ENCODE assay signal across 20 cellular contexts in the genomic region with DNA sequence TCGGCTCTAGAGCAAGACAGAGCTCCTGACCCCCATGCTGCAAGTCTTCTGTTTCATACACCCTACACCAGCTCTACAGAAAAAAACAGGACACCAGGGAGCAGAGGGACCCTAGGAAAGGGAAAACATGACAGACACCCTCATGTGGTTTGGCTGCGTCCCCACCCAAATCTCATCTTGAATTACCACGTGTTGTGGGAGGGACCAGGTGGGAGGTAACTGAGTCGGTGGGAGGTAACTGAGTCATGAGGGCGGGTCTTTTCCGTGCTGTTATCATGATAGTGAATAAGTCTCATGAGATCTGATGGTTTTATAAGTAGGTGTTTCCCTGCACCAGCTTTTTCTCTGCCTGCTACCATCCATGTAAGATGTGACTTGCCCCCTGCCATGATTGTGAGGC. TPM values are rescaled to one million over a fixed set of nuclear protein-coding genes. Genes with fewer than 3 reads are reported as not detected.
DNase-seq lines count a peak whose midpoint lies in the region; ATAC-seq, FAIRE-seq and TF ChIP-seq lines count a peak whose summit lies in the region.
"Had no signal": no experiment of that assay in that cellular context is flagged by ENCODE, and none has a peak within 500 bp of the region (broad histone marks: within the 10 kb centered on the region; RNA-seq: fewer than 3 reads in every experiment).

No MANE protein-coding gene starts in this region.

- no peak overlapping the region for H2AFZ ChIP-seq in K562 (ENCODE audit: low read depth, low read length)
- H2AFZ ChIP-seq: GM23248 had no signal

- no peaks in the 10 kb centered on the region for H3K9me3 ChIP-seq in CD4-positive, alpha-beta T cell (ENCODE audit: control insufficient read depth, low read length)
- no peaks in the 10 kb centered on the region for H3K9me3 ChIP-seq in HEK293 (ENCODE audit: control insufficient read depth, insufficient read depth, low read depth, low read length)
- H3K9me3 ChIP-seq in K562 (replicated peaks; ENCODE audit: control insufficient read depth, insufficient read depth, low read depth, low read length), result no peaks in the 10 kb centered on the region
- H3K9me3 ChIP-seq: A549, MG63 had no signal

- no peak for TF ChIP-seq RAD21 in K562 (CRISPR knock-in tag; conservative IDR thresholded peaks at IDR 0.05 in 1 of 2, IDR thresholded peaks at IDR 0.05 in 1 of 2)

- no peak for FAIRE-seq in K562 (lab: Jason Lieb, UNC)
- FAIRE-seq: A549, GM18507, RCC 7860 had no signal

- no peaks in the 10 kb centered on the region for H3K27me3 Mint-ChIP-seq in CD4-positive, alpha-beta T cell
- H3K27me3 Mint-ChIP-seq: B cell had no signal

- no peaks in the 10 kb centered on the region for H3K79me2 ChIP-seq in K562 (ENCODE audit: control insufficient read depth, insufficient read depth, low read length)

- TF ChIP-seq POLR2A in K562 (conservative IDR thresholded peaks at IDR 0.05), result no peak

- 61% methylated on average over 6 of the region's 6 CpGs for WGBS in K562 (ENCODE audit: insufficient coverage, low coverage, missing lambda C conversion rate)

- peak overlapping the region; percentile 44 for H3K27ac Mint-ChIP-seq in CD4-positive, alpha-beta T cell
- H3K27ac Mint-ChIP-seq: B cell had no signal

- H3K36me3 Mint-ChIP-seq in CD4-positive, alpha-beta T cell (ENCODE audit: low read depth), result peaks cover 81% of the 10 kb centered on the region

- no peak for ATAC-seq in CD4-positive, alpha-beta T cell (ENCODE audit: poor library complexity)
- no peak for ATAC-seq in K562
- ATAC-seq: A549 had no signal

- no peak for TF ChIP-seq CTCF in CD4-positive, alpha-beta T cell (IDR thresholded peaks at IDR 0.05)
- TF ChIP-seq CTCF in HEK293 (tag by site-specific recombination; IDR thresholded peaks at IDR 0.05) (no peak), K562 (IDR thresholded peaks at IDR 0.05 in 2 of 3, conservative IDR thresholded peaks at IDR 0.05 in 1 of 3; ENCODE audit: insufficient read depth in 2 of 3, low read depth in 1 of 3, low read length in 3 of 3) (no peak), GM10266 (IDR thresholded peaks at IDR 0.05; ENCODE audit: control insufficient read depth, insufficient read depth, low read depth, missing control alignments) (no peak)

- H3K4me3 Mint-ChIP-seq in CD4-positive, alpha-beta T cell, result no peak overlapping the region
- H3K4me3 Mint-ChIP-seq: B cell, CD14-positive monocyte, H9 had no signal

- intact Hi-C loops in CD4-positive, alpha-beta T cell (cut with DNase I, micrococcal nuclease), result no loop called here
- intact Hi-C loops in K562 (cut with micrococcal nuclease), result no loop called here

- CTCF ChIA-PET in CD4-positive, alpha-beta T cell (lab: Charles Lee), result no interaction called here
- CTCF ChIA-PET in HEK293 (lab: Yijun Ruan, JAX) (interaction anchor here (0.6 to 1.2 kb wide), 3 partner anchors 9 to 24 kb away, joined by 3 to 5 read pairs (median 3); no protein-coding TSS in a partner anchor), K562 (lab: Yijun Ruan, JAX; ENCODE audit: low intra/inter-chr PET ratio) (interaction anchor here (0.6 kb wide), 1 partner anchor 227 kb away, joined by 6 read pairs; no protein-coding TSS in a partner anchor)

- no peaks in the 10 kb centered on the region for H3K9me3 Mint-ChIP-seq in CD4-positive, alpha-beta T cell
- H3K9me3 Mint-ChIP-seq: CD14-positive monocyte, H9 had no signal

- no peak overlapping the region for H3K4me2 ChIP-seq in K562 (ENCODE audit: insufficient read depth, low read length)
- H3K4me2 ChIP-seq: A549 had no signal

- 0 out of 2 replicates have a peak, but pooled peaks cover 3% of the 10 kb centered on the region for H4K20me1 ChIP-seq in K562 (replicated peaks; ENCODE audit: control insufficient read depth, insufficient read depth, low read length)

- no peak overlapping the region for H3K27ac ChIP-seq in CD4-positive, alpha-beta T cell (ENCODE audit: low read depth, low read length)
- H3K27ac ChIP-seq in HEK293 (ENCODE audit: extremely low read depth, low read depth, low read length) (no peak overlapping the region), K562 (ENCODE audit: extremely low read depth, low read depth, low read length) (no peak overlapping the region)
- H3K27ac ChIP-seq: A549, GM23248 had no signal

- POLR2A ChIA-PET in CD4-positive, alpha-beta T cell (lab: Charles Lee), result no interaction called here
- POLR2A ChIA-PET in HEK293 (lab: Yijun Ruan, JAX) (no interaction called here), K562 (lab: Yijun Ruan, JAX) (interaction anchor here (0.9 to 11.7 kb wide), 7 partner anchors 8 to 308 kb away, joined by 3 to 284 read pairs (median 12); a partner anchor contains a TSS)

- in situ Hi-C loops in K562 (cut with MboI), result no loop called here

- peaks cover 11 to 100% of the 10 kb centered on the region in 2 experiments; a peak in 2 of 3 replicates for H3K36me3 ChIP-seq in HEK293 (ENCODE audit: control insufficient read depth in 2 of 2, insufficient read depth in 1 of 2, low read length in 2 of 2)
- peaks cover 98% of the 10 kb centered on the region for H3K36me3 ChIP-seq in K562 (ENCODE audit: control insufficient read depth, insufficient read depth, low read length)

- TF ChIP-seq EP300 in K562 (IDR thresholded peaks at IDR 0.05; ENCODE audit: low read length), result no peak

- H3K4me3 ChIP-seq in HEK293 (ENCODE audit: low read depth, low read length), result no peak overlapping the region
- H3K4me3 ChIP-seq in K562, result no peak overlapping the region
- H3K4me3 ChIP-seq: A549, GM23248, MG63 had no signal

- H3K4me1 Mint-ChIP-seq in CD4-positive, alpha-beta T cell (ENCODE audit: low read depth), result peaks cover 4% of the 10 kb centered on the region
- H3K4me1 Mint-ChIP-seq: CD14-positive monocyte had no signal

- no peaks in the 10 kb centered on the region for H3K27me3 ChIP-seq in CD4-positive, alpha-beta T cell (ENCODE audit: control insufficient read depth, insufficient read depth, low read length)
- H3K27me3 ChIP-seq in K562 (ENCODE audit: control insufficient read depth in 2 of 2, insufficient read depth in 2 of 2, low read length in 2 of 2), result no peaks in the 10 kb centered on the region
- H3K27me3 ChIP-seq: MG63 had no signal

- H3K9me1 ChIP-seq in K562 (ENCODE audit: control insufficient read depth, insufficient read depth, low read length), result no peaks in the 10 kb centered on the region

- H3K9ac ChIP-seq in K562 (ENCODE audit: insufficient read depth in 1 of 2, low read depth in 2 of 2, low read length in 2 of 2), result no peak overlapping the region
- H3K9ac ChIP-seq: GM23248 had no signal

- BruUV-seq in K562 (replicated peaks; lab: Mats Ljungman, UMichigan), result TSS peak; percentile 8

- H3K4me1 ChIP-seq in HEK293 (ENCODE audit: control insufficient read depth, insufficient read depth, low read length), result no peaks in the 10 kb centered on the region
- H3K4me1 ChIP-seq in K562 (replicated peaks in 1 of 2; ENCODE audit: control insufficient read depth in 2 of 2, insufficient read depth in 2 of 2, low read length in 2 of 2), result no peaks in the 10 kb centered on the region
- H3K4me1 ChIP-seq: A549 had no signal

- DNase-seq in activated T-cell treated with anti-CD3 and anti-CD28 coated beads for 4 hours (peak; percentile 27), K562 (ENCODE audit: extremely low read depth in 1 of 4, low spot score in 3 of 4) (no peak), germinal center (ENCODE audit: low spot score) (no peak), mucosa of gallbladder (ENCODE audit: low spot score) (no peak), GM10266 (ENCODE audit: extremely low spot score) (no peak)
- no peak for DNase-seq in activated T-cell treated with anti-CD3 and anti-CD28 coated beads, Interleukin-2, amount 50 U/mL, for 1 hour
- DNase-seq in CD4-positive, alpha-beta T cell, result no peak
- DNase-seq: GM23248, H9, MG63, NCI-H1417 treated with DMSO at 0.1 percent for 48 hours, NCI-H187, NCI-H446, NCI-H526 had no signal

RNA-seq across cellular contexts. Expression of a gene that starts 6.6 kb away (rescaled TPM):
- 10 to 100 TPM; 30.2 to 32.6 TPM for total RNA-seq in CD4-positive, alpha-beta T cell
- 119 and 122 TPM in 2 replicates for total RNA-seq in K562 (2011; cell fraction: chromatin; rRNA removed; ENCODE audit: low replicate concordance)
- 71.8 and 76.0 TPM in 2 replicates for total RNA-seq in K562 (2011; cell fraction: nucleolus; rRNA removed)
- 107 and 142 TPM in 2 replicates for total RNA-seq in K562 (2011; cell fraction: nucleoplasm; rRNA removed)
- total RNA-seq in K562 (2014; rRNA removed) (94.7 and 124 TPM in 2 replicates), K562 (2014; rRNA removed; fragmentation: Illumina TruSeq; extraction: Trizol) (57.2 and 59.5 TPM in 2 replicates), K562 (2015; rRNA removed; fragmentation: Illumina TruSeq; extraction: Trizol) (61.3 and 63.2 TPM in 2 replicates), K562 (2021) (66.8 and 68.0 TPM in 2 replicates), mucosa of gallbladder (33.3 TPM)
- polyA plus RNA-seq in K562 (2011; rRNA removed) (139 and 244 TPM in 2 replicates), K562 (2014; fragmentation: Illumina TruSeq; extraction: Trizol) (68.6 and 73.5 TPM in 2 replicates), K562 (2014; fragmentation: Nextera tagmentation; extraction: Ambion mirVana) (10 to 100 TPM; 20.4 to 25.9 TPM), K562 (2014; rRNA removed) (112 and 121 TPM in 2 replicates)
- 164 and 257 TPM in 2 replicates for polyA plus RNA-seq in K562 (2011; cell fraction: cytosol; rRNA removed)
- polyA plus RNA-seq in K562 (2011; cell fraction: nucleus; rRNA removed), result 71.0 and 99.7 TPM in 2 replicates
- polyA plus RNA-seq in K562 (2012), result 87.8 and 120 TPM in 2 replicates
- polyA minus RNA-seq in K562 (2011; rRNA and poly(A)+ RNA removed), result 116 and 185 TPM in 2 replicates
- polyA minus RNA-seq in K562 (2011; cell fraction: cytosol; rRNA and poly(A)+ RNA removed), result 49.4 and 80.5 TPM in 2 replicates
- 24.9 and 58.9 TPM in 2 replicates for polyA minus RNA-seq in K562 (2011; cell fraction: nucleus; rRNA and poly(A)+ RNA removed)

RNA-seq across cellular contexts. Expression of a gene that starts 21.8 kb away (rescaled TPM):
- 10 to 100 TPM; 10.7 to 11.3 TPM for total RNA-seq in CD4-positive, alpha-beta T cell
- total RNA-seq in K562 (2011; cell fraction: chromatin; rRNA removed; ENCODE audit: low replicate concordance), result 13.9 and 26.1 TPM in 2 replicates
- 29.0 and 32.5 TPM in 2 replicates for total RNA-seq in K562 (2011; cell fraction: nucleolus; rRNA removed)
- total RNA-seq in K562 (2011; cell fraction: nucleoplasm; rRNA removed), result 25.1 and 32.0 TPM in 2 replicates
- 160 and 182 TPM in 2 replicates for total RNA-seq in K562 (2014; rRNA removed)
- 208 and 209 TPM in 2 replicates for total RNA-seq in K562 (2014; rRNA removed; fragmentation: Illumina TruSeq; extraction: Trizol)
- total RNA-seq in K562 (2015; rRNA removed; fragmentation: Illumina TruSeq; extraction: Trizol), result 181 and 198 TPM in 2 replicates
- 132 and 144 TPM in 2 replicates for total RNA-seq in K562 (2021)
- polyA plus RNA-seq in K562 (2011; rRNA removed), result 175 and 219 TPM in 2 replicates
- polyA plus RNA-seq in K562 (2011; cell fraction: cytosol; rRNA removed), result 88.3 and 113 TPM in 2 replicates
- polyA plus RNA-seq in K562 (2011; cell fraction: nucleus; rRNA removed), result 34.6 and 66.5 TPM in 2 replicates
- polyA plus RNA-seq in K562 (2012), result 159 TPM in 2 replicates
- 197 and 237 TPM in 2 replicates for polyA plus RNA-seq in K562 (2014; fragmentation: Illumina TruSeq; extraction: Trizol)
- 100 to 1,000 TPM; 601 to 652 TPM for polyA plus RNA-seq in K562 (2014; fragmentation: Nextera tagmentation; extraction: Ambion mirVana)
- polyA plus RNA-seq in K562 (2014; rRNA removed), result 223 TPM in 2 replicates
- 52.5 and 73.2 TPM in 2 replicates for polyA minus RNA-seq in K562 (2011; rRNA and poly(A)+ RNA removed)
- polyA minus RNA-seq in K562 (2011; cell fraction: cytosol; rRNA and poly(A)+ RNA removed), result 31.3 and 34.3 TPM in 2 replicates
- polyA minus RNA-seq in K562 (2011; cell fraction: nucleus; rRNA and poly(A)+ RNA removed), result 12.0 and 31.3 TPM in 2 replicates
- total RNA-seq in mucosa of gallbladder, result 25.7 TPM

RNA-seq across cellular contexts. Expression of a gene that starts 22.6 kb away (rescaled TPM):
- total RNA-seq in CD4-positive, alpha-beta T cell, result 10 to 100 TPM; 15.2 to 15.5 TPM
- 103 and 120 TPM in 2 replicates for total RNA-seq in K562 (2011; cell fraction: chromatin; rRNA removed; ENCODE audit: low replicate concordance)
- 79.7 and 81.6 TPM in 2 replicates for total RNA-seq in K562 (2011; cell fraction: nucleolus; rRNA removed)
- 66.5 and 67.1 TPM in 2 replicates for total RNA-seq in K562 (2011; cell fraction: nucleoplasm; rRNA removed)
- total RNA-seq in K562 (2014; rRNA removed), result 58.3 and 70.6 TPM in 2 replicates
- 53.9 and 54.0 TPM in 2 replicates for total RNA-seq in K562 (2014; rRNA removed; fragmentation: Illumina TruSeq; extraction: Trizol)
- 57.5 and 58.4 TPM in 2 replicates for total RNA-seq in K562 (2015; rRNA removed; fragmentation: Illumina TruSeq; extraction: Trizol)
- 115 and 132 TPM in 2 replicates for total RNA-seq in K562 (2021)
- polyA plus RNA-seq in K562 (2011; rRNA removed), result 71.7 and 82.2 TPM in 2 replicates
- 105 and 109 TPM in 2 replicates for polyA plus RNA-seq in K562 (2011; cell fraction: cytosol; rRNA removed)
- 104 and 124 TPM in 2 replicates for polyA plus RNA-seq in K562 (2011; cell fraction: nucleus; rRNA removed)
- polyA plus RNA-seq in K562 (2012), result 91.6 and 91.8 TPM in 2 replicates
- 106 and 114 TPM in 2 replicates for polyA plus RNA-seq in K562 (2014; fragmentation: Illumina TruSeq; extraction: Trizol)
- 1 to 10 TPM in 1 of 2 experiments, under 1 TPM in 1; 0.96 to 1.2 TPM for polyA plus RNA-seq in K562 (2014; fragmentation: Nextera tagmentation; extraction: Ambion mirVana)
- 80.0 and 80.8 TPM in 2 replicates for polyA plus RNA-seq in K562 (2014; rRNA removed)
- polyA minus RNA-seq in K562 (2011; rRNA and poly(A)+ RNA removed), result 93.7 and 126 TPM in 2 replicates
- polyA minus RNA-seq in K562 (2011; cell fraction: cytosol; rRNA and poly(A)+ RNA removed), result 65.3 and 93.4 TPM in 2 replicates
- 30.3 and 61.3 TPM in 2 replicates for polyA minus RNA-seq in K562 (2011; cell fraction: nucleus; rRNA and poly(A)+ RNA removed)
- 25.2 TPM for total RNA-seq in mucosa of gallbladder

RNA-seq across cellular contexts. Expression of a gene that starts 24.8 kb away (rescaled TPM):
- 10 to 100 TPM; 68.5 to 77.4 TPM for total RNA-seq in CD4-positive, alpha-beta T cell
- total RNA-seq in K562 (2011; cell fraction: chromatin; rRNA removed; ENCODE audit: low replicate concordance), result 307 and 375 TPM in 2 replicates
- total RNA-seq in K562 (2011; cell fraction: nucleolus; rRNA removed), result 219 and 230 TPM in 2 replicates
- total RNA-seq in K562 (2011; cell fraction: nucleoplasm; rRNA removed), result 278 and 374 TPM in 2 replicates
- total RNA-seq in K562 (2014; rRNA removed) (238 and 290 TPM in 2 replicates), K562 (2014; rRNA removed; fragmentation: Illumina TruSeq; extraction: Trizol) (361 and 365 TPM in 2 replicates), K562 (2015; rRNA removed; fragmentation: Illumina TruSeq; extraction: Trizol) (330 and 363 TPM in 2 replicates), K562 (2021) (284 and 307 TPM in 2 replicates), mucosa of gallbladder (50.4 TPM)
- polyA plus RNA-seq in K562 (2011; rRNA removed) (428 and 564 TPM in 2 replicates), K562 (2014; fragmentation: Illumina TruSeq; extraction: Trizol) (551 and 645 TPM in 2 replicates), K562 (2014; fragmentation: Nextera tagmentation; extraction: Ambion mirVana) (100 to 1,000 TPM; 503 to 627 TPM), K562 (2014; rRNA removed) (321 and 446 TPM in 2 replicates)
- polyA plus RNA-seq in K562 (2011; cell fraction: cytosol; rRNA removed), result 516 and 625 TPM in 2 replicates
- 577 and 723 TPM in 2 replicates for polyA plus RNA-seq in K562 (2011; cell fraction: nucleus; rRNA removed)
- 381 and 502 TPM in 2 replicates for polyA plus RNA-seq in K562 (2012)
- polyA minus RNA-seq in K562 (2011; rRNA and poly(A)+ RNA removed), result 432 and 439 TPM in 2 replicates
- polyA minus RNA-seq in K562 (2011; cell fraction: cytosol; rRNA and poly(A)+ RNA removed), result 143 and 172 TPM in 2 replicates
- polyA minus RNA-seq in K562 (2011; cell fraction: nucleus; rRNA and poly(A)+ RNA removed), result 99.8 and 195 TPM in 2 replicates

RNA-seq across cellular contexts. Expression of a gene that starts 25.6 kb away (rescaled TPM):
- under 1 TPM; 0.75 to 0.82 TPM for total RNA-seq in CD4-positive, alpha-beta T cell
- 810 and 853 TPM in 2 replicates for total RNA-seq in K562 (2011; cell fraction: chromatin; rRNA removed; ENCODE audit: low replicate concordance)
- 339 and 346 TPM in 2 replicates for total RNA-seq in K562 (2011; cell fraction: nucleolus; rRNA removed)
- total RNA-seq in K562 (2011; cell fraction: nucleoplasm; rRNA removed), result 307 and 398 TPM in 2 replicates
- total RNA-seq in K562 (2014; rRNA removed), result 415 and 450 TPM in 2 replicates
- total RNA-seq in K562 (2014; rRNA removed; fragmentation: Illumina TruSeq; extraction: Trizol), result 263 and 295 TPM in 2 replicates
- 239 and 251 TPM in 2 replicates for total RNA-seq in K562 (2015; rRNA removed; fragmentation: Illumina TruSeq; extraction: Trizol)
- total RNA-seq in K562 (2021), result 312 and 319 TPM in 2 replicates
- 580 and 584 TPM in 2 replicates for polyA plus RNA-seq in K562 (2011; rRNA removed)
- polyA plus RNA-seq in K562 (2011; cell fraction: cytosol; rRNA removed), result 370 and 430 TPM in 2 replicates
- 642 and 944 TPM in 2 replicates for polyA plus RNA-seq in K562 (2011; cell fraction: nucleus; rRNA removed)
- 267 and 326 TPM in 2 replicates for polyA plus RNA-seq in K562 (2012)
- polyA plus RNA-seq in K562 (2014; fragmentation: Illumina TruSeq; extraction: Trizol), result 412 and 430 TPM in 2 replicates
- polyA plus RNA-seq in K562 (2014; fragmentation: Nextera tagmentation; extraction: Ambion mirVana), result 100 to 1,000 TPM; 276 to 465 TPM
- 410 and 427 TPM in 2 replicates for polyA plus RNA-seq in K562 (2014; rRNA removed)
- 415 and 540 TPM in 2 replicates for polyA minus RNA-seq in K562 (2011; rRNA and poly(A)+ RNA removed)
- polyA minus RNA-seq in K562 (2011; cell fraction: cytosol; rRNA and poly(A)+ RNA removed), result 153 and 162 TPM in 2 replicates
- polyA minus RNA-seq in K562 (2011; cell fraction: nucleus; rRNA and poly(A)+ RNA removed), result 185 and 445 TPM in 2 replicates
- 1.6 TPM for total RNA-seq in mucosa of gallbladder
- polyA plus RNA-seq: CD14-positive monocyte had no signal
